In the genomic region with DNA sequence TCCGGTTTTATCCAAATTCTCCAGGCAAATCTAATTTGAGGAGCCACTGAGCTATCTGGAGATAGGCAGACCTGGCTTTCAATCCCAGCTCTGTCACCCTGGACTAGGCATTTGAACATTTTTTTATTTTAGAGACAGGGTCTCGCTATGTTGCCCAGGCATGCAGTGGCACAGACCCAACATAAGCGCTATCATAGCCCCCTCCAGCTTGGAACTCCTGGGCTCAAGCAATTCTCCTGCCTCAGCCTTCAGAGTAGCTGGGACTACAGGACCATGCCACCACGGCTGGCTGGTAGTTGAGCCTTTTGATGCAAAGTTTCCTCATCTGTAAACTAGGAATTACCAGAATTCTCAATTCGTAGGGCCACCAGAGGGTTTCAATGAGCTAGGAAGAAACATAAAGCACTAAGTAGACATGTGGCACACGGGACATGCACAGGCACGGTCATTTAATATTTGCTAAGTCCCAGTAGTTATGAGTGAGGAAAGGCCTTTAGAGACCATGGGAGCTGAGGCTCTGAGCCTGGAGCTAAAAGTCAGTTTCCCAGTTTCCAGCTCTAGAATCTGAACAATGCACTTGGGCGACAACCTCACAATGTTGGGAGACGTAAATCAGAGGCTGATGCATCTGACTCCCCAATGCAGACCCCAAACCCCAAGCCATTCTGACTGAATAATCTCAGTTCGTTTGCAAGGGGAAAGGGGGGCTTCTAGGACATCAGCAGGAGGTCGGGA, we compare ENCODE assay signal across 8 cellular contexts. TPM values are rescaled to one million over a fixed set of nuclear protein-coding genes. Genes with fewer than 3 reads are reported as not detected.
DNase-seq lines count a peak whose midpoint lies in the region; ATAC-seq, FAIRE-seq and TF ChIP-seq lines count a peak whose summit lies in the region.

No MANE protein-coding gene starts in this region.

- H3K27me3 Mint-ChIP-seq in activated CD4-positive, alpha-beta T cell treated with anti-CD3 and anti-CD28 coated beads for 36 hours, result no peaks in the 10 kb centered on the region

- no peak for ATAC-seq in activated CD4-positive, alpha-beta T cell treated with anti-CD3 and anti-CD28 coated beads for 36 hours
- no peak for ATAC-seq in HepG2
- no peak for ATAC-seq in thoracic aorta (ENCODE audit: insufficient number of reproducible peaks, low FRiP score, low read depth)
- ATAC-seq in HG02623 (IDR thresholded peaks at IDR 0.05; ENCODE audit: unreplicated experiment), result no peak

- H2AFZ ChIP-seq in HepG2 (ENCODE audit: low read length), result no peak overlapping the region

- no peak for TF ChIP-seq CTCF in astrocyte of the spinal cord (IDR thresholded peaks at IDR 0.05; ENCODE audit: low read depth, low read length)
- TF ChIP-seq CTCF in HepG2 (CRISPR knock-in tag; IDR thresholded peaks at IDR 0.05), result no peak
- no peak for TF ChIP-seq CTCF in thoracic aorta (IDR thresholded peaks at IDR 0.05)

- TF ChIP-seq RAD21 in HepG2 (CRISPR knock-in tag; IDR thresholded peaks at IDR 0.05), result no peak

- H3K27me3 ChIP-seq in HepG2 (ENCODE audit: control insufficient read depth in 1 of 2, insufficient read depth in 2 of 2, low read length in 2 of 2) (no peaks in the 10 kb centered on the region; a peak in 1 of 5 replicates), thoracic aorta (replicated peaks; ENCODE audit: insufficient read depth) (no peaks in the 10 kb centered on the region)

- H3K36me3 Mint-ChIP-seq in activated CD4-positive, alpha-beta T cell treated with anti-CD3 and anti-CD28 coated beads for 36 hours (ENCODE audit: low read depth), result peaks cover 16% of the 10 kb centered on the region

- H3K79me2 ChIP-seq in HepG2 (ENCODE audit: insufficient read depth, low read length), result peaks cover 34% of the 10 kb centered on the region

- peak overlapping the region; percentile 95 for H3K4me3 Mint-ChIP-seq in activated CD4-positive, alpha-beta T cell treated with anti-CD3 and anti-CD28 coated beads for 36 hours

- no peaks in the 10 kb centered on the region for H3K9me3 Mint-ChIP-seq in activated CD4-positive, alpha-beta T cell treated with anti-CD3 and anti-CD28 coated beads for 36 hours (ENCODE audit: low read depth)

- TF ChIP-seq EP300 in HepG2 (IDR thresholded peaks at IDR 0.05; ENCODE audit: low read depth in 2 of 2, low read length in 2 of 2), result no peak
- TF ChIP-seq EP300 in HepG2 (CRISPR knock-in tag; IDR thresholded peaks at IDR 0.05; ENCODE audit: borderline replicate concordance), result no peak

- H3K4me2 ChIP-seq in HepG2 (ENCODE audit: low read depth, low read length), result peak overlapping the region; percentile 93

- CTCF ChIA-PET in activated CD4-positive, alpha-beta T cell treated with anti-CD3 and anti-CD28 coated beads for 36 hours (lab: Charles Lee), result interaction anchor here (0.6 kb wide), 1 partner anchor 255 kb away, joined by 3 read pairs; no protein-coding TSS in a partner anchor
- CTCF ChIA-PET in HepG2 (lab: Yijun Ruan, JAX; ENCODE audit: low intra/inter-chr PET ratio, low total read pairs), result no interaction called here

- in situ Hi-C loops in astrocyte of the spinal cord (cut with HindIII; ENCODE audit: low sequenced_read_pairs), result no loop called here
- in situ Hi-C loops in HepG2 (cut with HindIII; ENCODE audit: extremely low pct_ligation_motif_present, low pct_unique_long_range_greater_than_20kb), result no loop called here

- no peak for FAIRE-seq in HepG2 (lab: Jason Lieb, UNC)

- peak overlapping the region; percentile 94 for H3K27ac Mint-ChIP-seq in activated CD4-positive, alpha-beta T cell treated with anti-CD3 and anti-CD28 coated beads for 36 hours

- no TSS peak for BruUV-seq in HepG2 (replicated peaks; lab: Mats Ljungman, UMichigan)

- H3K9me3 ChIP-seq in HepG2 (ENCODE audit: low read length) (no peaks in the 10 kb centered on the region), thoracic aorta (no peaks in the 10 kb centered on the region)

- H3K9ac ChIP-seq in HepG2 (ENCODE audit: insufficient read depth, low read depth, low read length), result peak overlapping the region; percentile 91

- POLR2A ChIA-PET in activated CD4-positive, alpha-beta T cell treated with anti-CD3 and anti-CD28 coated beads for 36 hours (lab: Charles Lee), result interaction anchor here (0.7 to 6.3 kb wide), 4 partner anchors 12 to 23 kb away, joined by 3 to 26 read pairs (median 8); partner anchors contain the start of gene SRRM2
- POLR2A ChIA-PET in HepG2 (lab: Yijun Ruan, JAX), result interaction anchor here (1.0 to 6.1 kb wide), 3 partner anchors 9 to 54 kb away, joined by 3 to 74 read pairs (median 4); partner anchors contain the start of genes SRRM2 and ZG16B

- H3K27ac ChIP-seq in HepG2 (ENCODE audit: extremely low read length, insufficient read depth, low read length), result peak overlapping the region; percentile 60
- H3K27ac ChIP-seq in thoracic aorta, result no peak overlapping the region

- 39% methylated on average over 10 of the region's 11 CpGs for WGBS in HepG2 (ENCODE audit: low lambda C conversion rate)

- peaks cover 16 to 34% of the 10 kb centered on the region in 2 experiments; a peak in 4 of 5 replicates for H3K36me3 ChIP-seq in HepG2 (replicated peaks in 1 of 2; ENCODE audit: control insufficient read depth in 1 of 2, insufficient read depth in 2 of 2, low read length in 2 of 2)
- H3K36me3 ChIP-seq in thoracic aorta, result peaks cover 23% of the 10 kb centered on the region

- H4K20me1 ChIP-seq in HepG2 (ENCODE audit: insufficient read depth, low read length), result 0 out of 2 replicates have a peak, but pooled peaks cover 5% of the 10 kb centered on the region

- peaks cover 26% of the 10 kb centered on the region for H3K4me1 Mint-ChIP-seq in activated CD4-positive, alpha-beta T cell treated with anti-CD3 and anti-CD28 coated beads for 36 hours

- intact Hi-C loops in activated CD4-positive, alpha-beta T cell treated with anti-CD3 and anti-CD28 coated beads for 36 hours (cut with DNase I, micrococcal nuclease), result loop anchor here (2.0 to 5.0 kb wide), 5 partner anchors 91 to 246 kb away; partner anchors contain the start of genes HCFC1R1 (in 1 of the 2), KCTD5 (in 1 of the 2), THOC6 (in 1 of the 2) and TNFRSF12A (in 1 of the 2)
- intact Hi-C loops in HepG2 (cut with micrococcal nuclease; ENCODE audit: unreplicated experiment), result no loop called here

- H3K4me3 ChIP-seq in astrocyte of the spinal cord (ENCODE audit: low read depth, low read length) (peak overlapping the region; percentile 73), HepG2 (replicated peaks in 1 of 3; ENCODE audit: insufficient read depth in 1 of 3, low read depth in 2 of 3, low read length in 3 of 3) (peak overlapping the region; percentile 70 to 98 (median 80)), thoracic aorta (peak overlapping the region; percentile 97)

- peaks cover 25% of the 10 kb centered on the region for H3K4me1 ChIP-seq in HepG2 (ENCODE audit: insufficient read depth, low read length)
- peaks cover 13 to 31% of the 10 kb centered on the region in 2 donors for H3K4me1 ChIP-seq in thoracic aorta (ENCODE audit: control insufficient read depth in 1 of 2, low read depth in 2 of 2)

- TF ChIP-seq POLR2A in HepG2 (IDR thresholded peaks at IDR 0.05; ENCODE audit: insufficient read depth in 1 of 2, low read depth in 2 of 2, low read length in 2 of 2), result no peak

- no peak for DNase-seq in activated CD4-positive, alpha-beta T cell treated with anti-CD3 and anti-CD28 coated beads for 36 hours
- DNase-seq in activated CD4-positive, alpha-beta T cell treated with anti-CD3 and anti-CD28 coated beads for 48 hours, result no peak
- DNase-seq in astrocyte of the spinal cord (ENCODE audit: low read depth, low spot score) (no peak), HepG2 (ENCODE audit: low spot score) (no peak), thoracic aorta (ENCODE audit: low spot score) (no peak), SW 1271 (lab: John Stamatoyannopoulos, UW) (no peak), kidney glomerular epithelial cell (lab: John Stamatoyannopoulos, UW) (no peak)

RNA-seq across cellular contexts. Expression of gene ELOB, which starts 1.1 kb away (rescaled TPM):
- total RNA-seq in activated CD4-positive, alpha-beta T cell treated with anti-CD3 and anti-CD28 coated beads for 36 hours, result 100 to 1,000 TPM; 268 to 269 TPM
- total RNA-seq in HepG2 (2016; rRNA removed; fragmentation: Illumina TruSeq; extraction: Trizol) (208 and 253 TPM in 2 replicates), thoracic aorta (100 to 1,000 TPM; 269 to 518 TPM)
- total RNA-seq in HepG2 (2016; cell fraction: cytosol; rRNA removed; fragmentation: Illumina TruSeq; extraction: Trizol; ENCODE audit: low read depth), result 337 and 393 TPM in 2 replicates
- 204 and 279 TPM in 2 replicates for total RNA-seq in HepG2 (2016; cell fraction: insoluble cytoplasmic fraction; rRNA removed; fragmentation: Illumina TruSeq; extraction: Trizol)
- 174 and 204 TPM in 2 replicates for total RNA-seq in HepG2 (2016; cell fraction: membrane; rRNA removed; fragmentation: Illumina TruSeq; extraction: Trizol)
- 53.2 and 75.0 TPM in 2 replicates for total RNA-seq in HepG2 (2016; cell fraction: nucleus; rRNA removed; fragmentation: Illumina TruSeq; extraction: Trizol)
- polyA plus RNA-seq in HepG2 (2011; rRNA removed), result 225 and 236 TPM in 2 replicates
- 204 and 385 TPM in 2 replicates for polyA plus RNA-seq in HepG2 (2011; cell fraction: cytosol; rRNA removed)
- polyA plus RNA-seq in HepG2 (2011; cell fraction: nucleus; rRNA removed), result 89.2 and 109 TPM in 2 replicates
- polyA plus RNA-seq in HepG2 (2012), result 108 and 117 TPM in 2 replicates
- polyA plus RNA-seq in HepG2 (2016; cell fraction: cytosol; fragmentation: Illumina TruSeq; extraction: Trizol; ENCODE audit: low read depth), result 547 and 569 TPM in 2 replicates
- polyA plus RNA-seq in HepG2 (2016; cell fraction: insoluble cytoplasmic fraction; fragmentation: Illumina TruSeq; extraction: Trizol; ENCODE audit: low read depth), result 265 and 294 TPM in 2 replicates
- polyA plus RNA-seq in HepG2 (2016; cell fraction: membrane; fragmentation: Illumina TruSeq; extraction: Trizol; ENCODE audit: low read depth), result 203 and 243 TPM in 2 replicates
- 127 and 128 TPM in 2 replicates for polyA plus RNA-seq in HepG2 (2016; cell fraction: nucleus; fragmentation: Illumina TruSeq; extraction: Trizol; ENCODE audit: insufficient read depth, low read depth)
- 125 and 227 TPM in 2 replicates for polyA minus RNA-seq in HepG2 (2011; rRNA and poly(A)+ RNA removed; ENCODE audit: low replicate concordance)
- 25.2 and 36.1 TPM in 2 replicates for polyA minus RNA-seq in HepG2 (2011; cell fraction: cytosol; rRNA and poly(A)+ RNA removed)
- polyA minus RNA-seq in HepG2 (2011; cell fraction: nucleus; rRNA and poly(A)+ RNA removed), result 9.8 and 9.9 TPM in 2 replicates

RNA-seq across cellular contexts. Expression of gene PRSS33, which starts 11.4 kb away (rescaled TPM):
- total RNA-seq in activated CD4-positive, alpha-beta T cell treated with anti-CD3 and anti-CD28 coated beads for 36 hours, result not detected
- total RNA-seq in HepG2 (2016; rRNA removed; fragmentation: Illumina TruSeq; extraction: Trizol) (not detected in 2 replicates), thoracic aorta (not detected)
- not detected in 2 replicates for total RNA-seq in HepG2 (2016; cell fraction: cytosol; rRNA removed; fragmentation: Illumina TruSeq; extraction: Trizol; ENCODE audit: low read depth)
- total RNA-seq in HepG2 (2016; cell fraction: insoluble cytoplasmic fraction; rRNA removed; fragmentation: Illumina TruSeq; extraction: Trizol), result not detected in 2 replicates
- not detected in 2 replicates for total RNA-seq in HepG2 (2016; cell fraction: membrane; rRNA removed; fragmentation: Illumina TruSeq; extraction: Trizol)
- not detected in 2 replicates for total RNA-seq in HepG2 (2016; cell fraction: nucleus; rRNA removed; fragmentation: Illumina TruSeq; extraction: Trizol)
- not detected in 2 replicates for polyA plus RNA-seq in HepG2 (2011; rRNA removed)
- polyA plus RNA-seq in HepG2 (2011; cell fraction: cytosol; rRNA removed), result not detected in 2 replicates
- polyA plus RNA-seq in HepG2 (2011; cell fraction: nucleus; rRNA removed), result not detected in 2 replicates
- polyA plus RNA-seq in HepG2 (2012), result not detected in 2 replicates
- not detected in 2 replicates for polyA plus RNA-seq in HepG2 (2016; cell fraction: cytosol; fragmentation: Illumina TruSeq; extraction: Trizol; ENCODE audit: low read depth)
- polyA plus RNA-seq in HepG2 (2016; cell fraction: insoluble cytoplasmic fraction; fragmentation: Illumina TruSeq; extraction: Trizol; ENCODE audit: low read depth), result not detected in 2 replicates
- polyA plus RNA-seq in HepG2 (2016; cell fraction: membrane; fragmentation: Illumina TruSeq; extraction: Trizol; ENCODE audit: low read depth), result not detected in 2 replicates
- polyA plus RNA-seq in HepG2 (2016; cell fraction: nucleus; fragmentation: Illumina TruSeq; extraction: Trizol; ENCODE audit: insufficient read depth, low read depth), result not detected in 2 replicates
- polyA minus RNA-seq in HepG2 (2011; rRNA and poly(A)+ RNA removed; ENCODE audit: low replicate concordance), result not detected in 2 replicates
- not detected in 2 replicates for polyA minus RNA-seq in HepG2 (2011; cell fraction: cytosol; rRNA and poly(A)+ RNA removed)
- not detected in 2 replicates for polyA minus RNA-seq in HepG2 (2011; cell fraction: nucleus; rRNA and poly(A)+ RNA removed)

RNA-seq across cellular contexts. Expression of gene PRSS41, which starts 22.3 kb away (rescaled TPM):
- total RNA-seq in activated CD4-positive, alpha-beta T cell treated with anti-CD3 and anti-CD28 coated beads for 36 hours, result not detected
- not detected in 2 replicates for total RNA-seq in HepG2 (2016; rRNA removed; fragmentation: Illumina TruSeq; extraction: Trizol)
- not detected in 2 replicates for total RNA-seq in HepG2 (2016; cell fraction: cytosol; rRNA removed; fragmentation: Illumina TruSeq; extraction: Trizol; ENCODE audit: low read depth)
- total RNA-seq in HepG2 (2016; cell fraction: insoluble cytoplasmic fraction; rRNA removed; fragmentation: Illumina TruSeq; extraction: Trizol), result not detected in 2 replicates
- not detected in 2 replicates for total RNA-seq in HepG2 (2016; cell fraction: membrane; rRNA removed; fragmentation: Illumina TruSeq; extraction: Trizol)
- total RNA-seq in HepG2 (2016; cell fraction: nucleus; rRNA removed; fragmentation: Illumina TruSeq; extraction: Trizol), result not detected in 2 replicates
- polyA plus RNA-seq in HepG2 (2011; rRNA removed), result not detected in 2 replicates
- not detected in 2 replicates for polyA plus RNA-seq in HepG2 (2011; cell fraction: cytosol; rRNA removed)
- not detected in 2 replicates for polyA plus RNA-seq in HepG2 (2011; cell fraction: nucleus; rRNA removed)
- not detected in 2 replicates for polyA plus RNA-seq in HepG2 (2012)
- polyA plus RNA-seq in HepG2 (2016; cell fraction: cytosol; fragmentation: Illumina TruSeq; extraction: Trizol; ENCODE audit: low read depth), result not detected in 2 replicates
- polyA plus RNA-seq in HepG2 (2016; cell fraction: insoluble cytoplasmic fraction; fragmentation: Illumina TruSeq; extraction: Trizol; ENCODE audit: low read depth), result not detected in 2 replicates
- polyA plus RNA-seq in HepG2 (2016; cell fraction: membrane; fragmentation: Illumina TruSeq; extraction: Trizol; ENCODE audit: low read depth), result not detected in 2 replicates
- not detected in 2 replicates for polyA plus RNA-seq in HepG2 (2016; cell fraction: nucleus; fragmentation: Illumina TruSeq; extraction: Trizol; ENCODE audit: insufficient read depth, low read depth)
- polyA minus RNA-seq in HepG2 (2011; rRNA and poly(A)+ RNA removed; ENCODE audit: low replicate concordance), result 0.14 TPM in 1 of 2 replicates, not detected in the other
- polyA minus RNA-seq in HepG2 (2011; cell fraction: cytosol; rRNA and poly(A)+ RNA removed), result not detected in 2 replicates
- polyA minus RNA-seq in HepG2 (2011; cell fraction: nucleus; rRNA and poly(A)+ RNA removed), result not detected in 2 replicates
- not detected for total RNA-seq in thoracic aorta

RNA-seq across cellular contexts. Expression of gene SRRM2, which starts 23.5 kb away (rescaled TPM):
- total RNA-seq in activated CD4-positive, alpha-beta T cell treated with anti-CD3 and anti-CD28 coated beads for 36 hours, result 100 to 1,000 TPM; 517 to 598 TPM
- total RNA-seq in HepG2 (2016; rRNA removed; fragmentation: Illumina TruSeq; extraction: Trizol) (50.4 and 80.6 TPM in 2 replicates), thoracic aorta (100 to 1,000 TPM; 476 to 541 TPM)
- total RNA-seq in HepG2 (2016; cell fraction: cytosol; rRNA removed; fragmentation: Illumina TruSeq; extraction: Trizol; ENCODE audit: low read depth), result 41.5 and 43.0 TPM in 2 replicates
- total RNA-seq in HepG2 (2016; cell fraction: insoluble cytoplasmic fraction; rRNA removed; fragmentation: Illumina TruSeq; extraction: Trizol), result 44.1 and 73.0 TPM in 2 replicates
- 48.8 and 52.0 TPM in 2 replicates for total RNA-seq in HepG2 (2016; cell fraction: membrane; rRNA removed; fragmentation: Illumina TruSeq; extraction: Trizol)
- total RNA-seq in HepG2 (2016; cell fraction: nucleus; rRNA removed; fragmentation: Illumina TruSeq; extraction: Trizol), result 159 and 170 TPM in 2 replicates
- 112 and 125 TPM in 2 replicates for polyA plus RNA-seq in HepG2 (2011; rRNA removed)
- polyA plus RNA-seq in HepG2 (2011; cell fraction: cytosol; rRNA removed), result 40.5 and 54.4 TPM in 2 replicates
- polyA plus RNA-seq in HepG2 (2011; cell fraction: nucleus; rRNA removed), result 1,408 and 1,626 TPM in 2 replicates
- polyA plus RNA-seq in HepG2 (2012), result 364 and 397 TPM in 2 replicates
- 15.2 and 19.4 TPM in 2 replicates for polyA plus RNA-seq in HepG2 (2016; cell fraction: cytosol; fragmentation: Illumina TruSeq; extraction: Trizol; ENCODE audit: low read depth)
- 169 and 221 TPM in 2 replicates for polyA plus RNA-seq in HepG2 (2016; cell fraction: insoluble cytoplasmic fraction; fragmentation: Illumina TruSeq; extraction: Trizol; ENCODE audit: low read depth)
- polyA plus RNA-seq in HepG2 (2016; cell fraction: membrane; fragmentation: Illumina TruSeq; extraction: Trizol; ENCODE audit: low read depth), result 38.4 and 49.5 TPM in 2 replicates
- polyA plus RNA-seq in HepG2 (2016; cell fraction: nucleus; fragmentation: Illumina TruSeq; extraction: Trizol; ENCODE audit: insufficient read depth, low read depth), result 998 and 1,215 TPM in 2 replicates
- polyA minus RNA-seq in HepG2 (2011; rRNA and poly(A)+ RNA removed; ENCODE audit: low replicate concordance), result 125 and 143 TPM in 2 replicates
- polyA minus RNA-seq in HepG2 (2011; cell fraction: cytosol; rRNA and poly(A)+ RNA removed), result 88.7 and 111 TPM in 2 replicates
- polyA minus RNA-seq in HepG2 (2011; cell fraction: nucleus; rRNA and poly(A)+ RNA removed), result 176 and 198 TPM in 2 replicates

RNA-seq across cellular contexts. Expression of gene PRSS21, which starts 41.1 kb away (rescaled TPM):
- under 1 TPM; 0.69 to 0.71 TPM for total RNA-seq in activated CD4-positive, alpha-beta T cell treated with anti-CD3 and anti-CD28 coated beads for 36 hours
- total RNA-seq in HepG2 (2016; rRNA removed; fragmentation: Illumina TruSeq; extraction: Trizol), result not detected in 2 replicates
- not detected in 2 replicates for total RNA-seq in HepG2 (2016; cell fraction: cytosol; rRNA removed; fragmentation: Illumina TruSeq; extraction: Trizol; ENCODE audit: low read depth)
- total RNA-seq in HepG2 (2016; cell fraction: insoluble cytoplasmic fraction; rRNA removed; fragmentation: Illumina TruSeq; extraction: Trizol), result not detected in 2 replicates
- not detected in 2 replicates for total RNA-seq in HepG2 (2016; cell fraction: membrane; rRNA removed; fragmentation: Illumina TruSeq; extraction: Trizol)
- not detected in 2 replicates for total RNA-seq in HepG2 (2016; cell fraction: nucleus; rRNA removed; fragmentation: Illumina TruSeq; extraction: Trizol)
- polyA plus RNA-seq in HepG2 (2011; rRNA removed), result not detected in 2 replicates
- not detected in 2 replicates for polyA plus RNA-seq in HepG2 (2011; cell fraction: cytosol; rRNA removed)
- not detected in 2 replicates for polyA plus RNA-seq in HepG2 (2011; cell fraction: nucleus; rRNA removed)
- not detected in 2 replicates for polyA plus RNA-seq in HepG2 (2012)
- not detected in 2 replicates for polyA plus RNA-seq in HepG2 (2016; cell fraction: cytosol; fragmentation: Illumina TruSeq; extraction: Trizol; ENCODE audit: low read depth)
- not detected in 2 replicates for polyA plus RNA-seq in HepG2 (2016; cell fraction: insoluble cytoplasmic fraction; fragmentation: Illumina TruSeq; extraction: Trizol; ENCODE audit: low read depth)
- not detected in 2 replicates for polyA plus RNA-seq in HepG2 (2016; cell fraction: membrane; fragmentation: Illumina TruSeq; extraction: Trizol; ENCODE audit: low read depth)
- polyA plus RNA-seq in HepG2 (2016; cell fraction: nucleus; fragmentation: Illumina TruSeq; extraction: Trizol; ENCODE audit: insufficient read depth, low read depth), result not detected in 2 replicates
- polyA minus RNA-seq in HepG2 (2011; rRNA and poly(A)+ RNA removed; ENCODE audit: low replicate concordance), result 0.32 and 219 TPM in 2 replicates
- 1.1 TPM in 1 of 2 replicates, not detected in the other for polyA minus RNA-seq in HepG2 (2011; cell fraction: cytosol; rRNA and poly(A)+ RNA removed)
- 0.50 and 0.64 TPM in 2 replicates for polyA minus RNA-seq in HepG2 (2011; cell fraction: nucleus; rRNA and poly(A)+ RNA removed)
- total RNA-seq in thoracic aorta, result under 1 TPM in 1 of 2 donors, not detected in 1; 0.54 TPM
